Comparison of ENCODE assay signal across 19 cellular contexts in genomic region chr20:5131502-5131901, GRCh38. TPM values are rescaled to one million over a fixed set of nuclear protein-coding genes. Genes with fewer than 3 reads are reported as not detected.
A peak's percentile ranks its signal among the peaks of the same experiment; 100 is the strongest.
DNase-seq lines count a peak whose midpoint lies in the region; ATAC-seq and TF ChIP-seq lines count a peak whose summit lies in the region.
"Had no signal": no experiment of that assay in that cellular context is flagged by ENCODE, and none has a peak within 500 bp of the region (broad histone marks: within the 10 kb centered on the region; RNA-seq: fewer than 3 reads in every experiment).

No MANE protein-coding gene starts in this region.

- POLR2A ChIA-PET in IMR-90 (lab: Charles Lee; ENCODE audit: unreplicated experiment), result no interaction called here

- no peak overlapping the region for H3K56ac ChIP-seq in IMR-90 (ENCODE audit: extremely low read depth, insufficient read depth, low read length)

- no peak for TF ChIP-seq RAD21 in IMR-90 (IDR thresholded peaks at IDR 0.05; ENCODE audit: low read length)

- peak overlapping the region; percentile 22 for H3K27ac Mint-ChIP-seq in activated CD4-positive, alpha-beta T cell treated with anti-CD3 and anti-CD28 coated beads, Interleukin-2, amount 10 ng/mL, durations not matched to agents 24 days and 14 days
- peak overlapping the region; percentile 4 for H3K27ac Mint-ChIP-seq in chondrocyte (ENCODE audit: unreplicated experiment)
- peak overlapping the region; percentile 9 for H3K27ac Mint-ChIP-seq in stimulated activated effector memory CD8-positive, alpha-beta T cell treated with anti-CD3 and anti-CD28 coated beads, Interleukin-12 subunit alpha, Interleukin-12 subunit beta, amount 100 ng/mL, for 72 hours

- no peak overlapping the region for H4K5ac ChIP-seq in IMR-90 (ENCODE audit: low read depth, low read length)

- TF ChIP-seq POLR2A in IMR-90 (IDR thresholded peaks at IDR 0.05; ENCODE audit: low read depth, low read length), result no peak

- H2AK5ac ChIP-seq in IMR-90 (ENCODE audit: low read depth, low read length), result no peak overlapping the region; the same call in 1 of the 2 replicates

- H3K36me3 ChIP-seq in IMR-90 (ENCODE audit: control insufficient read depth, insufficient read depth, low read length), result peaks cover 4% of the 10 kb centered on the region; the same call in 1 of the 2 replicates
- H3K36me3 ChIP-seq: thyroid gland had no signal

- peak overlapping the region; percentile 53; the same call in 1 of the 2 replicates for H3K4me2 ChIP-seq in IMR-90 (ENCODE audit: low read depth, low read length)

- peak overlapping the region; percentile 66; the same call in 1 of the 2 replicates for H2BK120ac ChIP-seq in IMR-90 (ENCODE audit: low read depth, low read length)

- DNase-seq in activated CD4-positive, alpha-beta T cell treated with anti-CD3 and anti-CD28 coated beads, Interleukin-2, amount 10 ng/mL, durations not matched to agents 24 days and 14 days, result no peak
- no peak for DNase-seq in activated CD4-positive, alpha-beta T cell treated with anti-CD3 and anti-CD28 coated beads for 48 hours
- DNase-seq in IMR-90, result no peak
- DNase-seq in chondrocyte (ENCODE audit: low spot score), result no peak
- no peak for DNase-seq in stimulated activated effector memory CD8-positive, alpha-beta T cell treated with anti-CD3 and anti-CD28 coated beads, Interleukin-12 subunit alpha, Interleukin-12 subunit beta, amount 100 ng/mL, for 72 hours (ENCODE audit: low spot score in 2 of 2)
- no peak for DNase-seq in germinal center (ENCODE audit: low spot score)
- no peak for DNase-seq in DMS153 (lab: John Stamatoyannopoulos, UW)
- DNase-seq: activated CD4-positive, CD25-positive, alpha-beta regulatory T cell; activated T-cell treated with anti-CD3 and anti-CD28 coated beads, Interleukin-2, amount 50 U/mL, for 4 hours; COR-L47; effector memory CD8-positive, alpha-beta T cell; glutamatergic neuron; naive thymus-derived CD4-positive, alpha-beta T cell; NCI-H2029 treated with DMSO at 0.1 percent for 48 hours; NK-92 treated with Interleukin-12 subunit alpha and Interleukin-12 subunit beta, amount 100 ng/mL, for 24 hours; small intestine; thyroid gland had no signal

- H3K27me3 ChIP-seq in IMR-90 (ENCODE audit: control insufficient read depth, insufficient read depth, low read length), result no peaks in the 10 kb centered on the region
- H3K27me3 ChIP-seq: thyroid gland had no signal

- H4K91ac ChIP-seq in IMR-90 (ENCODE audit: insufficient read depth, low read depth, low read length), result 0 out of 2 replicates have a peak overlapping the region, but pooled peaks have one; percentile 60

- H2AK9ac ChIP-seq in IMR-90 (replicated peaks; ENCODE audit: low read depth, low read length, poor library complexity), result no peak overlapping the region

- peak overlapping the region; percentile 54; the same call in 1 of the 2 replicates for H3K4ac ChIP-seq in IMR-90 (ENCODE audit: low read depth, low read length)

- CTCF ChIA-PET in IMR-90 (lab: Yijun Ruan, JAX), result no interaction called here

- H3K23ac ChIP-seq in IMR-90 (ENCODE audit: low read depth, low read length), result peak overlapping the region; percentile 75; the same call in 1 of the 2 replicates

- H3K4me3 ChIP-seq in IMR-90 (ENCODE audit: insufficient read depth, low read depth, low read length), result no peak overlapping the region
- H3K4me3 ChIP-seq: thyroid gland had no signal

- no peak overlapping the region for H3K4me3 Mint-ChIP-seq in activated CD4-positive, alpha-beta T cell treated with anti-CD3 and anti-CD28 coated beads, Interleukin-2, amount 10 ng/mL, durations not matched to agents 24 days and 14 days
- no peak overlapping the region for H3K4me3 Mint-ChIP-seq in chondrocyte (ENCODE audit: unreplicated experiment)
- no peak overlapping the region for H3K4me3 Mint-ChIP-seq in stimulated activated effector memory CD8-positive, alpha-beta T cell treated with anti-CD3 and anti-CD28 coated beads, Interleukin-12 subunit alpha, Interleukin-12 subunit beta, amount 100 ng/mL, for 72 hours
- H3K4me3 Mint-ChIP-seq: activated T-cell treated with anti-CD3 and anti-CD28 coated beads, Interleukin-2, amount 50 U/mL, for 4 hours; effector memory CD8-positive, alpha-beta T cell had no signal

- intact Hi-C loops in activated CD4-positive, alpha-beta T cell treated with anti-CD3 and anti-CD28 coated beads, Interleukin-2, amount 10 ng/mL, durations not matched to agents 24 days and 14 days (cut with micrococcal nuclease), result no loop called here
- intact Hi-C loops in IMR-90 (cut with micrococcal nuclease), result no loop called here

- H2BK15ac ChIP-seq in IMR-90 (ENCODE audit: low read depth, low read length), result no peak overlapping the region; the same call in 2 of the 3 replicates

- BruUV-seq in IMR-90 (replicated peaks; lab: Mats Ljungman, UMichigan), result no TSS peak

- peak overlapping the region; percentile 83; the same call in 1 of the 2 replicates for H2BK20ac ChIP-seq in IMR-90 (ENCODE audit: low read depth, low read length)

- peaks cover 24% of the 10 kb centered on the region for H3K4me1 Mint-ChIP-seq in activated CD4-positive, alpha-beta T cell treated with anti-CD3 and anti-CD28 coated beads, Interleukin-2, amount 10 ng/mL, durations not matched to agents 24 days and 14 days
- H3K4me1 Mint-ChIP-seq in chondrocyte (ENCODE audit: low read depth), result peaks cover 42% of the 10 kb centered on the region
- H3K4me1 Mint-ChIP-seq in stimulated activated effector memory CD8-positive, alpha-beta T cell treated with anti-CD3 and anti-CD28 coated beads, Interleukin-12 subunit alpha, Interleukin-12 subunit beta, amount 100 ng/mL, for 72 hours, result peaks cover 35% of the 10 kb centered on the region

- H3K14ac ChIP-seq in IMR-90 (replicated peaks; ENCODE audit: low read depth, low read length), result peak overlapping the region; percentile 84

- in situ Hi-C loops in IMR-90 (cut with MboI; ENCODE audit: low sequenced_read_pairs), result no loop called here

- no peak overlapping the region for H3K27ac ChIP-seq in IMR-90 (ENCODE audit: insufficient read depth, low read length)
- H3K27ac ChIP-seq: thyroid gland had no signal

- peaks cover 25% of the 10 kb centered on the region for H3K9me1 ChIP-seq in IMR-90 (ENCODE audit: insufficient read depth, low read length)

- no peaks in the 10 kb centered on the region for H3K9me3 ChIP-seq in IMR-90 (ENCODE audit: control insufficient read depth, insufficient read depth, low read length)
- H3K9me3 ChIP-seq: thyroid gland had no signal

- no peaks in the 10 kb centered on the region for H3K27me3 Mint-ChIP-seq in activated CD4-positive, alpha-beta T cell treated with anti-CD3 and anti-CD28 coated beads, Interleukin-2, amount 10 ng/mL, durations not matched to agents 24 days and 14 days
- H3K27me3 Mint-ChIP-seq in chondrocyte (ENCODE audit: low read depth), result no peaks in the 10 kb centered on the region
- H3K27me3 Mint-ChIP-seq: effector memory CD8-positive, alpha-beta T cell; naive thymus-derived CD4-positive, alpha-beta T cell had no signal

- H3K9ac ChIP-seq in IMR-90 (ENCODE audit: low read depth, low read length), result no peak overlapping the region

- TF ChIP-seq CTCF in IMR-90 (conservative IDR thresholded peaks at IDR 0.05; ENCODE audit: low read depth, low read length) (no peak), chondrocyte (IDR thresholded peaks at IDR 0.05) (no peak)

- H4K8ac ChIP-seq in IMR-90 (ENCODE audit: low read depth in 2 of 2, low read length in 2 of 2), result peak overlapping the region in 1 of 2 experiments; percentile 39; a peak in 1 of 4 replicates

- no peak overlapping the region for H2AFZ ChIP-seq in IMR-90 (replicated peaks; ENCODE audit: low read length, poor library complexity)

- peaks cover 38 to 74% of the 10 kb centered on the region in 2 experiments for H3K79me1 ChIP-seq in IMR-90 (ENCODE audit: low read depth in 1 of 2, low read length in 2 of 2)

- dilution Hi-C loops in IMR-90 (cut with HindIII; ENCODE audit: low sequenced_read_pairs, unreplicated experiment), result no loop called here

- ATAC-seq in IMR-90 (ENCODE audit: low read depth) (no peak), HG03135 (IDR thresholded peaks at IDR 0.05; ENCODE audit: unreplicated experiment) (no peak)
- ATAC-seq in stimulated activated effector memory CD8-positive, alpha-beta T cell treated with anti-CD3 and anti-CD28 coated beads, Interleukin-12 subunit alpha, Interleukin-12 subunit beta, amount 100 ng/mL, for 72 hours, result no peak
- ATAC-seq: activated T-cell treated with anti-CD3 and anti-CD28 coated beads, Interleukin-2, amount 50 U/mL, for 4 hours; effector memory CD8-positive, alpha-beta T cell; naive thymus-derived CD4-positive, alpha-beta T cell; SK-N-SH treated with all-trans-retinoic acid at 6 μM for 48 hours had no signal

- H3K4me1 ChIP-seq in IMR-90 (ENCODE audit: control insufficient read depth, insufficient read depth, low read length), result peaks cover 14% of the 10 kb centered on the region

- peak overlapping the region; percentile 68 for H2BK5ac ChIP-seq in IMR-90 (ENCODE audit: low read depth, low read length, poor library complexity, severe bottlenecking)

- peak overlapping the region; percentile 8; the same call in 1 of the 2 replicates for H3K18ac ChIP-seq in IMR-90 (ENCODE audit: low read depth, low read length)

- WGBS in IMR-90 (ENCODE audit: extremely low coverage in 2 of 2, insufficient read length in 1 of 2), 2 experiments, result 90% methylated on average over 2 of the region's 5 CpGs; no CpG with 5 or more reads in 1 of the 2 experiments

- no peaks in the 10 kb centered on the region for H3K9me3 Mint-ChIP-seq in activated CD4-positive, alpha-beta T cell treated with anti-CD3 and anti-CD28 coated beads, Interleukin-2, amount 10 ng/mL, durations not matched to agents 24 days and 14 days
- no peaks in the 10 kb centered on the region for H3K9me3 Mint-ChIP-seq in chondrocyte (ENCODE audit: low read depth)
- no peaks in the 10 kb centered on the region for H3K9me3 Mint-ChIP-seq in stimulated activated effector memory CD8-positive, alpha-beta T cell treated with anti-CD3 and anti-CD28 coated beads, Interleukin-12 subunit alpha, Interleukin-12 subunit beta, amount 100 ng/mL, for 72 hours
- H3K9me3 Mint-ChIP-seq: activated T-cell treated with anti-CD3 and anti-CD28 coated beads, Interleukin-2, amount 50 U/mL, for 4 hours; effector memory CD8-positive, alpha-beta T cell; naive thymus-derived CD4-positive, alpha-beta T cell had no signal

- peaks cover 13% of the 10 kb centered on the region for H3K36me3 Mint-ChIP-seq in activated CD4-positive, alpha-beta T cell treated with anti-CD3 and anti-CD28 coated beads, Interleukin-2, amount 10 ng/mL, durations not matched to agents 24 days and 14 days (ENCODE audit: low read depth)
- H3K36me3 Mint-ChIP-seq in chondrocyte (ENCODE audit: low read depth), result no peaks in the 10 kb centered on the region
- H3K36me3 Mint-ChIP-seq in stimulated activated effector memory CD8-positive, alpha-beta T cell treated with anti-CD3 and anti-CD28 coated beads, Interleukin-12 subunit alpha, Interleukin-12 subunit beta, amount 100 ng/mL, for 72 hours, result peaks cover 50% of the 10 kb centered on the region

- H4K20me1 ChIP-seq in IMR-90 (ENCODE audit: insufficient read depth, low read length), result peaks cover 30% of the 10 kb centered on the region; the same call in 1 of the 2 replicates

RNA-seq across cellular contexts. Expression of gene CDS2, which starts 4.7 kb away (rescaled TPM):
- 34.7 and 39.2 TPM in 2 replicates for total RNA-seq in activated CD4-positive, alpha-beta T cell treated with anti-CD3 and anti-CD28 coated beads, Interleukin-2, amount 10 ng/mL, durations not matched to agents 24 days and 14 days
- total RNA-seq in IMR-90 (2012; rRNA removed) (47.1 and 57.5 TPM in 2 replicates), chondrocyte (33.0 to 46.9 TPM (median 42.9 TPM) in 3 replicates)
- polyA plus RNA-seq in IMR-90 (2012; rRNA removed), result 14.2 and 17.0 TPM in 2 replicates
- polyA plus RNA-seq in IMR-90 (2012; cell fraction: cytosol; rRNA removed), result 5.6 and 7.2 TPM in 2 replicates
- polyA plus RNA-seq in IMR-90 (2012; cell fraction: nucleus; rRNA removed; ENCODE audit: low replicate concordance), result 3.1 and 12.8 TPM in 2 replicates

RNA-seq across cellular contexts. Expression of gene PCNA, which starts 11.7 kb away (rescaled TPM):
- total RNA-seq in activated CD4-positive, alpha-beta T cell treated with anti-CD3 and anti-CD28 coated beads, Interleukin-2, amount 10 ng/mL, durations not matched to agents 24 days and 14 days, result 532 TPM in 2 replicates
- total RNA-seq in IMR-90 (2012; rRNA removed) (155 and 222 TPM in 2 replicates), chondrocyte (46.3 to 117 TPM (median 49.4 TPM) in 3 replicates)
- polyA plus RNA-seq in IMR-90 (2012; rRNA removed), result 185 and 213 TPM in 2 replicates
- polyA plus RNA-seq in IMR-90 (2012; cell fraction: cytosol; rRNA removed), result 92.7 and 174 TPM in 2 replicates
- polyA plus RNA-seq in IMR-90 (2012; cell fraction: nucleus; rRNA removed; ENCODE audit: low replicate concordance), result 81.5 and 150 TPM in 2 replicates

RNA-seq across cellular contexts. Expression of gene TMEM230, which starts 18.6 kb away (rescaled TPM):
- 86.3 and 86.9 TPM in 2 replicates for total RNA-seq in activated CD4-positive, alpha-beta T cell treated with anti-CD3 and anti-CD28 coated beads, Interleukin-2, amount 10 ng/mL, durations not matched to agents 24 days and 14 days
- total RNA-seq in IMR-90 (2012; rRNA removed), result 69.2 and 84.4 TPM in 2 replicates
- polyA plus RNA-seq in IMR-90 (2012; rRNA removed), result 97.7 and 102 TPM in 2 replicates
- 54.2 and 64.1 TPM in 2 replicates for polyA plus RNA-seq in IMR-90 (2012; cell fraction: cytosol; rRNA removed)
- polyA plus RNA-seq in IMR-90 (2012; cell fraction: nucleus; rRNA removed; ENCODE audit: low replicate concordance), result 12.4 and 30.1 TPM in 2 replicates
- total RNA-seq in chondrocyte, result 92.8 to 118 TPM (median 93.8 TPM) in 3 replicates
